In genomic region chr3:190424478-190425439, GRCh38 we compare ENCODE assay signal across 1 cellular context.
TF ChIP-seq lines count a peak whose summit lies in the region.

No MANE protein-coding gene starts in this region.

TF ChIP-seq in H1, 55 proteins besides CTCF, POLR2A, EP300 and RAD21:
- TF ChIP-seq CTBP2 (IDR thresholded peaks at IDR 0.05; ENCODE audit: borderline replicate concordance, insufficient read depth, insufficient read length, low read length) (no peak), SUZ12 (IDR thresholded peaks at IDR 0.05; ENCODE audit: low read length) (no peak), GABPA (IDR thresholded peaks at IDR 0.05; ENCODE audit: borderline replicate concordance, insufficient read depth, low read length) (no peak), ASH2L (IDR thresholded peaks at IDR 0.05; ENCODE audit: low read length) (no peak), CEBPB (IDR thresholded peaks at IDR 0.05; ENCODE audit: low read depth, low read length) (peak; percentile 39; the same call in 1 of the 2 replicates), YY1 (IDR thresholded peaks at IDR 0.05; ENCODE audit: low read depth, low read length) (0 out of 2 replicates have a peak, but pooled peaks have one; percentile 43), BCL11A (IDR thresholded peaks at IDR 0.05; ENCODE audit: low read depth in 2 of 2, low read length in 2 of 2) (no peak), TBP (IDR thresholded peaks at IDR 0.05; ENCODE audit: low read depth, low read length) (peak; percentile 99), TEAD4 (IDR thresholded peaks at IDR 0.05; ENCODE audit: low read depth, low read length) (peak; percentile 73), SIX5 (IDR thresholded peaks at IDR 0.05; ENCODE audit: low read depth, low read length) (no peak), JUN (IDR thresholded peaks at IDR 0.05; ENCODE audit: low read depth, low read length) (no peak), PHF8 (conservative IDR thresholded peaks at IDR 0.05; ENCODE audit: low read depth, low read length) (no peak), ATF2 (IDR thresholded peaks at IDR 0.05; ENCODE audit: low read length) (0 out of 2 replicates have a peak, but pooled peaks have one; percentile 67), E2F6 (IDR thresholded peaks at IDR 0.05) (no peak), MAFK (IDR thresholded peaks at IDR 0.05; ENCODE audit: low read depth, low read length) (no peak), SP4 (IDR thresholded peaks at IDR 0.05; ENCODE audit: low read length) (no peak), POU5F1 (IDR thresholded peaks at IDR 0.05; ENCODE audit: low read depth, low read length) (0 out of 2 replicates have a peak, but pooled peaks have one; percentile 20), EGR1 (IDR thresholded peaks at IDR 0.05; ENCODE audit: borderline replicate concordance, low read depth, low read length) (peak; percentile 88), MAX (IDR thresholded peaks at IDR 0.05) (no peak), CHD7 (IDR thresholded peaks at IDR 0.05; ENCODE audit: insufficient replicate concordance, low read length) (peak; percentile 35), RXRA (IDR thresholded peaks at IDR 0.05; ENCODE audit: insufficient read depth, low read depth, low read length) (no peak), HDAC2 (IDR thresholded peaks at IDR 0.05; ENCODE audit: borderline replicate concordance in 1 of 2, low read depth in 2 of 2, low read length in 2 of 2) (no peak), GTF2F1 (IDR thresholded peaks at IDR 0.05; ENCODE audit: borderline replicate concordance, low read depth, low read length) (no peak), EZH2 (IDR thresholded peaks at IDR 0.05; ENCODE audit: low read depth, low read length, severe bottlenecking) (no peak), KDM1A (IDR thresholded peaks at IDR 0.05; ENCODE audit: borderline replicate concordance, low read length) (peak; percentile 76; the same call in 1 of the 2 replicates), JUND (IDR thresholded peaks at IDR 0.05; ENCODE audit: low read length) (no peak), SAP30 (IDR thresholded peaks at IDR 0.05; ENCODE audit: insufficient read depth, insufficient replicate concordance, low read length) (no peak), CHD1 (IDR thresholded peaks at IDR 0.05; ENCODE audit: low read depth, low read length) (no peak), SIN3A (conservative IDR thresholded peaks at IDR 0.05 in 1 of 2, IDR thresholded peaks at IDR 0.05 in 1 of 2; ENCODE audit: low read depth in 1 of 2, low read length in 2 of 2) (no peak), TAF7 (optimal IDR thresholded peaks at IDR 0.05; ENCODE audit: borderline replicate concordance, low read depth, low read length) (peak; percentile 29), POLR2AphosphoS5 (IDR thresholded peaks at IDR 0.05; ENCODE audit: low read depth, low read length) (no peak)
TF ChIP-seq in H1: peak in this region for 10.
